In genomic region chr3:15290731-15291130, GRCh38 we compare ENCODE assay signal across 12 cellular contexts. TPM values are rescaled to one million over a fixed set of nuclear protein-coding genes. Genes with fewer than 3 reads are reported as not detected.
DNase-seq lines count a peak whose midpoint lies in the region; ATAC-seq and TF ChIP-seq lines count a peak whose summit lies in the region.
"Had no signal": no experiment of that assay in that cellular context is flagged by ENCODE, and none has a peak within 500 bp of the region (broad histone marks: within the 10 kb centered on the region; RNA-seq: fewer than 3 reads in every experiment).

No MANE protein-coding gene starts in this region.

- no peak overlapping the region for H3K4me3 ChIP-seq in left ventricle myocardium inferior

- no peaks in the 10 kb centered on the region for H3K27me3 ChIP-seq in left ventricle myocardium inferior (ENCODE audit: low read depth)

- no peak for DNase-seq in left ventricle myocardium inferior
- no peak for DNase-seq in left ventricle myocardium superior
- DNase-seq in activated T-helper 1 cell treated with anti-CD3 and anti-CD28 coated beads, Interleukin-12 subunit alpha, Interleukin-12 subunit beta, Interleukin-2, Interleukin-4 antibody, amounts not matched to agents 30 ng/mL and 10 ng/mL and 1 ng/mL, durations not matched to agents 14 hours and 24 hours and 36 hours (ENCODE audit: low spot score): no peak
- DNase-seq in natural killer cell: no peak
- DNase-seq in NCI-H510A treated with DMSO at 0.1 percent for 48 hours (lab: John Stamatoyannopoulos, UW): no peak
- no peak for DNase-seq in nephron progenitor cell
- no peak for DNase-seq in DMS 273 treated with DMSO at 0.1 percent for 48 hours (lab: John Stamatoyannopoulos, UW)
- DNase-seq: HCEC 1CT, mesenchymal stem cell, MV-4-11 had no signal

- H3K27ac ChIP-seq in left ventricle myocardium inferior (replicated peaks): peak overlapping the region; percentile 25

- H3K4me1 ChIP-seq in left ventricle myocardium inferior: peaks cover 60% of the 10 kb centered on the region

- ATAC-seq in left ventricle myocardium superior (no peak), natural killer cell (no peak), GM19452 (IDR thresholded peaks at IDR 0.05; ENCODE audit: unreplicated experiment) (no peak)
- ATAC-seq: activated naive CD4-positive, alpha-beta T cell treated with anti-CD3 and anti-CD28 coated beads, Interleukin-2, amount 50 U/mL, for 72 hours had no signal

- intact Hi-C loops in left ventricle myocardium inferior (cut with micrococcal nuclease): no loop called here
- intact Hi-C loops in left ventricle myocardium superior (cut with micrococcal nuclease): no loop called here
- intact Hi-C loops in activated T-helper 1 cell treated with anti-CD3 and anti-CD28 coated beads, Interleukin-12 subunit alpha, Interleukin-12 subunit beta, Interleukin-2, Interleukin-4 antibody, amounts not matched to agents 30 ng/mL and 10 ng/mL and 1 ng/mL, durations not matched to agents 14 hours and 24 hours and 36 hours (cut with micrococcal nuclease): no loop called here
- intact Hi-C loops in natural killer cell (cut with micrococcal nuclease): no loop called here

- TF ChIP-seq CTCF in left ventricle myocardium inferior (IDR thresholded peaks at IDR 0.05; ENCODE audit: borderline replicate concordance) (no peak), natural killer cell (IDR thresholded peaks at IDR 0.05) (no peak), nephron progenitor cell (IDR thresholded peaks at IDR 0.05) (no peak)

- H3K4me1 Mint-ChIP-seq in activated T-helper 1 cell treated with anti-CD3 and anti-CD28 coated beads, Interleukin-12 subunit alpha, Interleukin-12 subunit beta, Interleukin-2, Interleukin-4 antibody, amounts not matched to agents 30 ng/mL and 10 ng/mL and 1 ng/mL, durations not matched to agents 14 hours and 24 hours and 36 hours (ENCODE audit: low read depth): peaks cover 87% of the 10 kb centered on the region
- peaks cover 88 to 97% of the 10 kb centered on the region in 2 donors for H3K4me1 Mint-ChIP-seq in natural killer cell
- H3K4me1 Mint-ChIP-seq in nephron progenitor cell: peaks cover 24% of the 10 kb centered on the region

- H3K4me3 Mint-ChIP-seq in activated T-helper 1 cell treated with anti-CD3 and anti-CD28 coated beads, Interleukin-12 subunit alpha, Interleukin-12 subunit beta, Interleukin-2, Interleukin-4 antibody, amounts not matched to agents 30 ng/mL and 10 ng/mL and 1 ng/mL, durations not matched to agents 14 hours and 24 hours and 36 hours: peak overlapping the region; percentile 57
- H3K4me3 Mint-ChIP-seq in natural killer cell (peak overlapping the region; percentile 73), nephron progenitor cell (no peak overlapping the region)

- peaks cover 45% of the 10 kb centered on the region for H3K36me3 Mint-ChIP-seq in activated T-helper 1 cell treated with anti-CD3 and anti-CD28 coated beads, Interleukin-12 subunit alpha, Interleukin-12 subunit beta, Interleukin-2, Interleukin-4 antibody, amounts not matched to agents 30 ng/mL and 10 ng/mL and 1 ng/mL, durations not matched to agents 14 hours and 24 hours and 36 hours (ENCODE audit: low read depth)
- no peaks in the 10 kb centered on the region for H3K36me3 Mint-ChIP-seq in natural killer cell
- peaks cover 4% of the 10 kb centered on the region for H3K36me3 Mint-ChIP-seq in nephron progenitor cell (ENCODE audit: low read depth)
- H3K36me3 Mint-ChIP-seq: activated naive CD4-positive, alpha-beta T cell treated with anti-CD3 and anti-CD28 coated beads, Interleukin-2, amount 50 U/mL, for 72 hours had no signal

- peak overlapping the region; percentile 84 for H3K27ac Mint-ChIP-seq in activated T-helper 1 cell treated with anti-CD3 and anti-CD28 coated beads, Interleukin-12 subunit alpha, Interleukin-12 subunit beta, Interleukin-2, Interleukin-4 antibody, amounts not matched to agents 30 ng/mL and 10 ng/mL and 1 ng/mL, durations not matched to agents 14 hours and 24 hours and 36 hours
- H3K27ac Mint-ChIP-seq in natural killer cell (peak overlapping the region; percentile 87 to 97), nephron progenitor cell (no peak overlapping the region)

- no peaks in the 10 kb centered on the region for H3K9me3 Mint-ChIP-seq in activated T-helper 1 cell treated with anti-CD3 and anti-CD28 coated beads, Interleukin-12 subunit alpha, Interleukin-12 subunit beta, Interleukin-2, Interleukin-4 antibody, amounts not matched to agents 30 ng/mL and 10 ng/mL and 1 ng/mL, durations not matched to agents 14 hours and 24 hours and 36 hours
- no peaks in the 10 kb centered on the region for H3K9me3 Mint-ChIP-seq in natural killer cell
- no peaks in the 10 kb centered on the region for H3K9me3 Mint-ChIP-seq in nephron progenitor cell
- H3K9me3 Mint-ChIP-seq: activated naive CD4-positive, alpha-beta T cell treated with anti-CD3 and anti-CD28 coated beads, Interleukin-2, amount 50 U/mL, for 72 hours had no signal

- H3K27me3 Mint-ChIP-seq in activated T-helper 1 cell treated with anti-CD3 and anti-CD28 coated beads, Interleukin-12 subunit alpha, Interleukin-12 subunit beta, Interleukin-2, Interleukin-4 antibody, amounts not matched to agents 30 ng/mL and 10 ng/mL and 1 ng/mL, durations not matched to agents 14 hours and 24 hours and 36 hours (ENCODE audit: insufficient read depth): no peaks in the 10 kb centered on the region
- H3K27me3 Mint-ChIP-seq in natural killer cell (ENCODE audit: low read depth in 2 of 2) (no peaks in the 10 kb centered on the region), nephron progenitor cell (ENCODE audit: low read depth, poor library complexity) (peaks cover 10% of the 10 kb centered on the region)

- no peaks in the 10 kb centered on the region for H3K9me3 ChIP-seq in left ventricle myocardium inferior (replicated peaks)

- no peaks in the 10 kb centered on the region for H3K36me3 ChIP-seq in left ventricle myocardium inferior

RNA-seq across cellular contexts. Expression of gene SH3BP5, which starts 41.7 kb away (rescaled TPM):
- 8.8 TPM for total RNA-seq in left ventricle myocardium inferior
- total RNA-seq in left ventricle myocardium superior: 9.7 TPM
- 28.0 and 30.3 TPM in 2 replicates for total RNA-seq in activated T-helper 1 cell treated with anti-CD3 and anti-CD28 coated beads, Interleukin-12 subunit alpha, Interleukin-12 subunit beta, Interleukin-2, Interleukin-4 antibody, amounts not matched to agents 30 ng/mL and 10 ng/mL and 1 ng/mL, durations not matched to agents 14 hours and 24 hours and 36 hours
- total RNA-seq in natural killer cell: 100 to 1,000 TPM in 1 of 3 donors, 10 to 100 TPM in 2; 89.4 to 129 (median 91.0) TPM
